8 cellular contexts compared by ENCODE assay signal in the genomic region with DNA sequence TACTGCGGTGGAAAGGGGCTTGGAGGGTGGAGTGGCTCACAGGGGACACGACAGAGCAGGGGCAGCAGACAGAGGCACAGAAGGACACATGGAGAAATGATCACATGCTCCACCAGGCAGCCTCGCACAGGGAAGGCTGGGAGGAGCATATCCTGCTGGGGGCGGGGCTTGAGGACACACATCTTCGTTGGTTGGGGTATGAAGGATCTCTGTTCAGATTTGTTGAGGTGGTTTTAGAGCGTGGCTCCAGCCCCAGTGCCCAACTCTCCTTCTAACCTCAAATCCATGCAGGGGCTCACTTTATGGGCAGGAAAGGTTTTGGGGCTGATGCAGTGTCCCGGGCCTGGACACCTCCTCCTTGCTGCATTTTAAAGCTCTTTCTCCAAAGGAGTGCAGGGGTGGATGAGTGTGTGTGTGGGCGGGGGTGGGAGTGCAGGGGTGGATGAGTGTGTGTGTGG. TPM values are rescaled to one million over a fixed set of nuclear protein-coding genes. Genes with fewer than 3 reads are reported as not detected.
DNase-seq lines count a peak whose midpoint lies in the region; ATAC-seq and TF ChIP-seq lines count a peak whose summit lies in the region.

No MANE protein-coding gene starts in this region.

- DNase-seq in G401 (ENCODE audit: low spot score) (peak; percentile 96), NCI-H1930 (lab: John Stamatoyannopoulos, UW) (peak; percentile 61 to 67), UCSD-AML1 (lab: John Stamatoyannopoulos, UW; ENCODE audit: unreplicated experiment) (peak; percentile 75), choroid plexus epithelial cell (ENCODE audit: low read depth) (peak; percentile 87), left kidney (ENCODE audit: low read depth, low spot score) (peak; percentile 96), NOMO-1 treated with DMSO at 0.1 percent for 48 hours (lab: John Stamatoyannopoulos, UW; ENCODE audit: unreplicated experiment) (no peak)
- peak; percentile 22 for DNase-seq in stimulated activated CD4-positive, alpha-beta T cell treated with anti-CD3 and anti-CD28 coated beads, Interleukin-2, amount 100 ng/mL, for 4 hours (ENCODE audit: low read depth)

- ATAC-seq in GM18867 (IDR thresholded peaks at IDR 0.05; ENCODE audit: unreplicated experiment): no peak

- TF ChIP-seq CTCF in choroid plexus epithelial cell (conservative IDR thresholded peaks at IDR 0.05; ENCODE audit: low read depth, low read length): no peak

- in situ Hi-C loops in G401 (cut with HindIII; ENCODE audit: low sequenced_read_pairs): no loop called here

- H3K4me3 ChIP-seq in choroid plexus epithelial cell (ENCODE audit: low read depth, low read length): peak overlapping the region; percentile 30

RNA-seq across cellular contexts. Expression of gene P3H3, which starts 0.7 kb away (rescaled TPM):
- total RNA-seq in G401 (2014; rRNA removed; shearing (Covaris generic)): 56.4 and 70.5 TPM in 2 replicates

RNA-seq across cellular contexts. Expression of gene GPR162, which starts 5.8 kb away (rescaled TPM):
- 37.7 and 59.0 TPM in 2 replicates for total RNA-seq in G401 (2014; rRNA removed; shearing (Covaris generic))

RNA-seq across cellular contexts. Expression of gene GNB3, which starts 13.3 kb away (rescaled TPM):
- total RNA-seq in G401 (2014; rRNA removed; shearing (Covaris generic)): 0.25 and 3.8 TPM in 2 replicates

RNA-seq across cellular contexts. Expression of gene CDCA3, which starts 23.6 kb away (rescaled TPM):
- total RNA-seq in G401 (2014; rRNA removed; shearing (Covaris generic)): 84.2 and 103 TPM in 2 replicates

RNA-seq across cellular contexts. Expression of gene USP5, which starts 24.5 kb away (rescaled TPM):
- total RNA-seq in G401 (2014; rRNA removed; shearing (Covaris generic)): 137 and 156 TPM in 2 replicates
